Comparison of ENCODE assay signal across 19 cellular contexts in genomic region chr1:38370716-38371504, GRCh38.
DNase-seq lines count a peak whose midpoint lies in the region; ATAC-seq, FAIRE-seq and TF ChIP-seq lines count a peak whose summit lies in the region.
"Had no signal": no experiment of that assay in that cellular context is flagged by ENCODE, and none has a peak within 500 bp of the region (broad histone marks: within the 10 kb centered on the region; RNA-seq: fewer than 3 reads in every experiment).

No MANE protein-coding gene starts in this region.

- H3K14ac ChIP-seq in H1 (ENCODE audit: insufficient read length) = no peak overlapping the region

- no peaks in the 10 kb centered on the region for H3K36me3 ChIP-seq in HUES6 (ENCODE audit: control insufficient read depth, insufficient read depth, low read length)
- H3K36me3 ChIP-seq in H1 (ENCODE audit: control insufficient read depth in 2 of 4, insufficient read depth in 4 of 4, low read length in 3 of 4) = peaks cover 0 to 7% (median 1%) of the 10 kb centered on the region in 4 experiments; a peak in 1 of 8 replicates
- no peaks in the 10 kb centered on the region for H3K36me3 ChIP-seq in lung (ENCODE audit: control insufficient read depth in 2 of 2, insufficient read depth in 2 of 2, low read length in 2 of 2)
- H3K36me3 ChIP-seq in gastrocnemius medialis = no peaks in the 10 kb centered on the region
- H3K36me3 ChIP-seq: SJCRH30 had no signal

- 48% methylated on average over 14 of the region's 14 CpGs; no CpG with 5 or more reads in 1 of the 2 experiments for WGBS in H1 (ENCODE audit: extremely low coverage in 1 of 2, insufficient coverage in 1 of 2, insufficient read length in 1 of 2, insufficient replicate concordance in 2 of 2, low coverage in 1 of 2, low lambda C conversion rate in 2 of 2, missing lambda C conversion rate in 1 of 2), 2 experiments
- 65 to 69% methylated on average over 14 of the region's 14 CpGs for WGBS in lung, 2 donors

- H3K27ac ChIP-seq in HUES6 (ENCODE audit: low read depth, low read length) = 0 out of 2 replicates have a peak overlapping the region, but pooled peaks have one; percentile 41
- 0 out of 2 replicates have a peak overlapping the region, but pooled peaks have one; percentile 17 for H3K27ac ChIP-seq in H1 (ENCODE audit: low read depth, low read length)
- H3K27ac ChIP-seq in lung (ENCODE audit: low read depth in 1 of 2, low read length in 1 of 2) = no peak overlapping the region
- no peak overlapping the region for H3K27ac ChIP-seq in gastrocnemius medialis
- H3K27ac ChIP-seq: A549, C4-2B, GM23248, SJCRH30 had no signal

- peak overlapping the region; percentile 50; a peak in 2 of 4 replicates for H3K4me2 ChIP-seq in H1 (ENCODE audit: insufficient read depth in 1 of 2, low read depth in 2 of 2, low read length in 2 of 2)
- H3K4me2 ChIP-seq: A549 had no signal

- no peak overlapping the region for H4K5ac ChIP-seq in H1 (ENCODE audit: insufficient read length, low read depth, low read length)

- CTCF ChIA-PET in H1 (lab: Charles Lee; ENCODE audit: partially characterized antibody) = interaction anchor here (1.3 kb wide), 1 partner anchor 119 kb away, joined by 4 read pairs; no protein-coding TSS in a partner anchor

- 0 out of 2 replicates have a peak overlapping the region, but pooled peaks have one; percentile 29 for H2AK5ac ChIP-seq in H1 (ENCODE audit: low read depth, low read length)

- TF ChIP-seq RAD21 in H1 (IDR thresholded peaks at IDR 0.05 in 1 of 2, conservative IDR thresholded peaks at IDR 0.05 in 1 of 2; ENCODE audit: low read depth in 2 of 2, low read length in 2 of 2) = no peak

- H2AFZ ChIP-seq in H1 (ENCODE audit: low read length) = no peak overlapping the region
- H2AFZ ChIP-seq: GM23248 had no signal

- H3K9ac ChIP-seq in HUES6 (ENCODE audit: low read length) (no peak overlapping the region), H1 (replicated peaks in 1 of 4; ENCODE audit: extremely low read depth in 1 of 4, low read depth in 3 of 4, low read length in 3 of 4) (no peak overlapping the region)
- H3K9ac ChIP-seq: GM23248 had no signal

- ATAC-seq in lung (ENCODE audit: insufficient read depth, low FRiP score) (no peak), gastrocnemius medialis (no peak)
- ATAC-seq: A549 had no signal

- intact Hi-C loops in gastrocnemius medialis (cut with DNase I; ENCODE audit: low total_unique reads) = no loop called here

- no peak for TF ChIP-seq EP300 in H1 (IDR thresholded peaks at IDR 0.05; ENCODE audit: borderline replicate concordance in 1 of 2, low read depth in 2 of 2, low read length in 2 of 2)

- peak overlapping the region; percentile 82; the same call in 1 of the 2 replicates for H2BK20ac ChIP-seq in H1 (ENCODE audit: low read length)

- TF ChIP-seq POLR2A in H1 (IDR thresholded peaks at IDR 0.05; ENCODE audit: control extremely low read depth in 1 of 2, low read depth in 2 of 2, low read length in 2 of 2) (no peak), gastrocnemius medialis (IDR thresholded peaks at IDR 0.05) (no peak)

- no peak for FAIRE-seq in H1 (lab: Jason Lieb, UNC)
- FAIRE-seq: A549 had no signal

- no peaks in the 10 kb centered on the region for H3K79me2 ChIP-seq in H1 (ENCODE audit: control insufficient read depth in 1 of 2, insufficient read depth in 2 of 2, low read length in 2 of 2)

- H3K9me3 ChIP-seq in HUES6 (ENCODE audit: control insufficient read depth, insufficient read depth, low read depth, low read length) (peaks cover 22% of the 10 kb centered on the region), H1 (ENCODE audit: insufficient read depth in 2 of 2, low read depth in 1 of 2, low read length in 1 of 2) (peaks cover 15 to 24% of the 10 kb centered on the region in 2 experiments), lung (ENCODE audit: control insufficient read depth in 2 of 2, insufficient read depth in 1 of 2, low read length in 1 of 2) (peaks cover 10 to 18% of the 10 kb centered on the region in 2 donors), gastrocnemius medialis (peaks cover 0 to 5% (median 0%) of the 10 kb centered on the region in 3 donors)
- H3K9me3 ChIP-seq: A549 had no signal

- peak overlapping the region; percentile 14 for H2BK120ac ChIP-seq in H1 (replicated peaks; ENCODE audit: low read depth, low read length)

- no peaks in the 10 kb centered on the region; the same call in 1 of the 2 replicates for H3K23me2 ChIP-seq in H1 (ENCODE audit: low read depth, low read length)

- H3K4me1 ChIP-seq in HUES6 (ENCODE audit: control insufficient read depth, insufficient read depth, low read length) = peaks cover 17% of the 10 kb centered on the region
- peaks cover 0 to 11% (median 2%) of the 10 kb centered on the region in 4 experiments; a peak in 1 of 7 replicates for H3K4me1 ChIP-seq in H1 (replicated peaks in 1 of 4; ENCODE audit: control insufficient read depth in 3 of 4, insufficient read depth in 4 of 4, low read length in 3 of 4)
- H3K4me1 ChIP-seq in lung (ENCODE audit: control insufficient read depth in 2 of 2, insufficient read depth in 2 of 2, low read length in 2 of 2) = no peaks in the 10 kb centered on the region
- no peaks in the 10 kb centered on the region for H3K4me1 ChIP-seq in gastrocnemius medialis
- H3K4me1 ChIP-seq: A549, SJCRH30 had no signal

- DNase-seq in ELF-1 (ENCODE audit: low read depth, low spot score) (peak; percentile 8), H1 (ENCODE audit: low read depth in 1 of 2, low spot score in 2 of 2) (no peak), lung (ENCODE audit: low spot score) (peak; percentile 10), DMS153 (lab: John Stamatoyannopoulos, UW) (no peak), NCI-H146 treated with DMSO at 0.1 percent for 48 hours (lab: John Stamatoyannopoulos, UW; ENCODE audit: unreplicated experiment) (no peak), gastrocnemius medialis (no peak), mesenteric fat pad (ENCODE audit: low spot score) (no peak)
- DNase-seq: DND-41, GDM1, GM23248, Karpas-422, NCI-H1417 treated with DMSO at 0.1 percent for 48 hours, NCI-H1930, NCI-H226, NCI-H524 treated with DMSO at 0.1 percent for 48 hours, SJCRH30 had no signal

- POLR2A ChIA-PET in H1 (lab: Charles Lee; ENCODE audit: partially characterized antibody) = interaction anchor here (1.0 to 1.7 kb wide), 2 partner anchors 48 to 102 kb away, joined by 3 read pairs; no protein-coding TSS in a partner anchor

- no peaks in the 10 kb centered on the region for H3K79me1 ChIP-seq in H1 (ENCODE audit: low read depth, low read length)

- no peaks in the 10 kb centered on the region for H4K20me1 ChIP-seq in H1 (replicated peaks in 1 of 2; ENCODE audit: control insufficient read depth in 1 of 2, insufficient read depth in 2 of 2, low read length in 2 of 2)

- H2BK12ac ChIP-seq in H1 (ENCODE audit: low read depth, low read length) = peak overlapping the region; percentile 78; the same call in 1 of the 2 replicates

- in situ Hi-C loops in gastrocnemius medialis (cut with MboI; ENCODE audit: low sequenced_read_pairs in 4 of 4) = no loop called here

- H3K18ac ChIP-seq in H1 (ENCODE audit: extremely low read depth, low read length) = peak overlapping the region; percentile 80

- H3K4me3 ChIP-seq in HUES6 (ENCODE audit: low read depth, low read length) (no peak overlapping the region), H1 (ENCODE audit: extremely low read depth in 1 of 4, insufficient read depth in 2 of 4, low read depth in 3 of 4, low read length in 4 of 4) (peak overlapping the region in 1 of 4 experiments; percentile 19; a peak in 1 of 8 replicates), lung (no peak overlapping the region), gastrocnemius medialis (no peak overlapping the region)
- H3K4me3 ChIP-seq: A549, GM23248, SJCRH30 had no signal

- peak overlapping the region; percentile 86 for H4K91ac ChIP-seq in H1 (replicated peaks; ENCODE audit: insufficient read length, low read length)

- H3K56ac ChIP-seq in H1 (replicated peaks; ENCODE audit: insufficient read length, low read depth, low read length) = no peak overlapping the region

- H3K4ac ChIP-seq in H1 (replicated peaks; ENCODE audit: insufficient read length, low read depth, low read length) = no peak overlapping the region

- peak overlapping the region; percentile 84; the same call in 1 of the 2 replicates for H2BK5ac ChIP-seq in H1 (ENCODE audit: low read depth, low read length)

- H3K23ac ChIP-seq in H1 (ENCODE audit: insufficient read length) = no peak overlapping the region

- H2BK15ac ChIP-seq in H1 (ENCODE audit: low read length) = no peak overlapping the region

- H4K8ac ChIP-seq in H1 (ENCODE audit: extremely low read depth, insufficient read depth, low read length) = no peak overlapping the region

- TF ChIP-seq CTCF in H1 (IDR thresholded peaks at IDR 0.05; ENCODE audit: control extremely low read depth in 1 of 3, insufficient read depth in 1 of 3, low read depth in 1 of 3, low read length in 3 of 3) (no peak), lung (IDR thresholded peaks at IDR 0.05; ENCODE audit: control extremely low read depth, extremely low read depth) (no peak), gastrocnemius medialis (IDR thresholded peaks at IDR 0.05 in 4 of 5, conservative IDR thresholded peaks at IDR 0.05 in 1 of 5) (no peak)

- H3K27me3 ChIP-seq in HUES6 (ENCODE audit: control insufficient read depth, insufficient read depth, low read length) = no peaks in the 10 kb centered on the region
- H3K27me3 ChIP-seq in H1 (replicated peaks in 1 of 4; ENCODE audit: control insufficient read depth in 3 of 4, extremely low read depth in 1 of 4, insufficient read depth in 3 of 4, low read length in 3 of 4) = no peaks in the 10 kb centered on the region
- H3K27me3 ChIP-seq in lung (ENCODE audit: control insufficient read depth, insufficient read depth) = no peaks in the 10 kb centered on the region
- H3K27me3 ChIP-seq in gastrocnemius medialis = peaks cover 0 to 2% (median 0%) of the 10 kb centered on the region in 3 donors

TF ChIP-seq in H1, 55 proteins besides CTCF, POLR2A, EP300 and RAD21:
- peak; percentile 57; the same call in 1 of the 2 replicates for TF ChIP-seq YY1 (IDR thresholded peaks at IDR 0.05; ENCODE audit: low read depth, low read length)
- TF ChIP-seq JUND (IDR thresholded peaks at IDR 0.05; ENCODE audit: low read length) = no peak
- TF ChIP-seq BCL11A (IDR thresholded peaks at IDR 0.05; ENCODE audit: low read depth in 2 of 2, low read length in 2 of 2) = no peak
- no peak for TF ChIP-seq NRF1 (IDR thresholded peaks at IDR 0.05; ENCODE audit: low read depth, low read length)
TF ChIP-seq in H1: peak in this region for 1.

Comparison
In these comparisons a context has a peak if more than half of its experiments do, and no peak if none do; other contexts are left out.
1. DNase-seq: peak in ELF-1 (single experiment) and lung (single experiment); none in H1 (0 of 2), DMS153 (single experiment), NCI-H146 treated with DMSO at 0.1 percent for 48 hours (single experiment), gastrocnemius medialis (0 of 2) and mesenteric fat pad (single experiment).
2. H3K27ac ChIP-seq: peak in HUES6 (single experiment) and H1 (single experiment); none in lung (0 of 2) and gastrocnemius medialis (0 of 4).